In the genomic region with DNA sequence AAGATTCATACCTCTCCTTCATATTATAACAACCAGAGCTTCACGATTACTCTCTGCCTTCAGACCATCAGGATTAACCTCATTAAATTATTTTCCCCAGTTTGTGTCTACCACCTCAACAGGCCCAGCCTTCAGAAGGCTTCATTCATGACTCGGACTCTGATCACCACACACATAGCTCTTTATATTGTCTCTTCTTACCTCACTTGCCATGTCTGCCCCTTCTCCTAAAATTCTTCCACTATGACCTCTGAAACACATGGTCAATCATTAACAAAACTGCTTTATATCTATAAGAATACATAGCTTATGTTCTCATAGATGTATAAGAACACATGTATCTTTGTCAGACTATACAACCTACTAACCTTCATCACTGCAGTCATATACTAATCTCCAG, we compare ENCODE assay signal across 21 cellular contexts.
"Had no signal": no experiment of that assay in that cellular context is flagged by ENCODE, and none has a peak within 500 bp of the region (broad histone marks: within the 10 kb centered on the region; RNA-seq: fewer than 3 reads in every experiment).

No MANE protein-coding gene starts in this region.

- H2AFZ ChIP-seq: neural progenitor cell, parathyroid adenoma had no signal

- DNase-seq: activated CD4-positive, alpha-beta T cell treated with anti-CD3 and anti-CD28 coated beads for 4 hours; activated CD4-positive, alpha-beta T cell treated with anti-CD3 and anti-CD28 coated beads, Interleukin-2, amount 50 U/mL, for 4 hours; activated effector memory CD4-positive, alpha-beta T cell treated with Interleukin-2 at 50 U/mL for 16 hours; activated naive CD4-positive, alpha-beta T cell treated with Interleukin-2 at 50 U/mL for 16 hours; activated T-cell treated with anti-CD3 and anti-CD28 coated beads for 4 hours; anterior cingulate cortex; endodermal cell; foreskin keratinocyte; islet precursor cell; natural killer cell; occipital lobe; psoas muscle; spleen; stimulated activated naive CD4-positive, alpha-beta T cell treated with Interleukin-2 at 50 U/mL for 16 hours had no signal

- H3K36me3 ChIP-seq: neural progenitor cell, right atrium auricular region had no signal

- FAIRE-seq: bronchial epithelial cell had no signal

- H3K9ac ChIP-seq: neural progenitor cell, parathyroid adenoma had no signal

- H3K9me3 ChIP-seq: right atrium auricular region had no signal

- H3K27me3 ChIP-seq: esophagus muscularis mucosa, foreskin keratinocyte, neural progenitor cell, right atrium auricular region, spleen, tibial nerve had no signal

- H3K4me3 ChIP-seq: esophagus muscularis mucosa, neural progenitor cell, psoas muscle, right atrium auricular region, spleen, tibial nerve had no signal

- H3K79me2 ChIP-seq: parathyroid adenoma had no signal

- ATAC-seq: foreskin keratinocyte, natural killer cell, psoas muscle had no signal

- H3K4me1 ChIP-seq: esophagus muscularis mucosa, foreskin keratinocyte, neural progenitor cell, parathyroid adenoma, psoas muscle, right atrium auricular region, tibial nerve had no signal

- H3K27ac ChIP-seq: esophagus muscularis mucosa, foreskin keratinocyte, neural progenitor cell, parathyroid adenoma, psoas muscle, right atrium auricular region, spleen, tibial nerve, VCaP had no signal

- H3K4me2 ChIP-seq: neural progenitor cell had no signal
